In genomic region chr12:120301962-120302815, GRCh38 we compare ENCODE assay signal across 8 cellular contexts. TPM values are rescaled to one million over a fixed set of nuclear protein-coding genes. Genes with fewer than 3 reads are reported as not detected.
DNase-seq lines count a peak whose midpoint lies in the region; ATAC-seq and TF ChIP-seq lines count a peak whose summit lies in the region.

A gene with protein sequence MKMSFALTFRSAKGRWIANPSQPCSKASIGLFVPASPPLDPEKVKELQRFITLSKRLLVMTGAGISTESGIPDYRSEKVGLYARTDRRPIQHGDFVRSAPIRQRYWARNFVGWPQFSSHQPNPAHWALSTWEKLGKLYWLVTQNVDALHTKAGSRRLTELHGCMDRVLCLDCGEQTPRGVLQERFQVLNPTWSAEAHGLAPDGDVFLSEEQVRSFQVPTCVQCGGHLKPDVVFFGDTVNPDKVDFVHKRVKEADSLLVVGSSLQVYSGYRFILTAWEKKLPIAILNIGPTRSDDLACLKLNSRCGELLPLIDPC (plus strand): TSS chr12:120302321. CDS start chr12:120303562, 1,241 bp downstream.

- H3F3A ChIP-seq in SK-N-SH (replicated peaks; ENCODE audit: insufficient read depth) = no peaks in the 10 kb centered on the region

- DNase-seq in GM10248 (ENCODE audit: extremely low spot score) (peak; percentile 93), NCI-H1048 (lab: John Stamatoyannopoulos, UW) (peak; percentile 80), SK-N-SH (peak; percentile 91), Right ventricle myocardium superior (peak; percentile 91), transverse colon (peak; percentile 91)
- DNase-seq in activated naive CD8-positive, alpha-beta T cell treated with anti-CD3 and anti-CD28 coated beads, Interleukin-2, amount 10 ng/mL, durations not matched to agents 7 days and 5 days = peak; percentile 76

- in situ Hi-C loops in transverse colon (cut with MboI; ENCODE audit: low pct_ligation_motif_present in 1 of 4, low pct_unique_long_range_greater_than_20kb in 1 of 4, low sequenced_read_pairs in 3 of 4) = no loop called here

- peaks cover 4% of the 10 kb centered on the region for H3K4me1 Mint-ChIP-seq in activated naive CD8-positive, alpha-beta T cell treated with anti-CD3 and anti-CD28 coated beads, Interleukin-2, amount 10 ng/mL, durations not matched to agents 7 days and 5 days

- H4K20me1 ChIP-seq in SK-N-SH (ENCODE audit: insufficient read depth) = no peaks in the 10 kb centered on the region

- no peaks in the 10 kb centered on the region for H3K27me3 Mint-ChIP-seq in activated naive CD8-positive, alpha-beta T cell treated with anti-CD3 and anti-CD28 coated beads, Interleukin-2, amount 10 ng/mL, durations not matched to agents 7 days and 5 days

- H3K9ac ChIP-seq in SK-N-SH (peak within 1 kb of the TSS; percentile 81), parathyroid adenoma (peak within 1 kb of the TSS; percentile 64)

- POLR2A ChIA-PET in GM10248 (lab: Yijun Ruan, JAX) (interaction anchor here (0.5 to 2.9 kb wide), 3 partner anchors 10 to 101 kb away, joined by 3 to 81 read pairs (median 7); partner anchors contain the start of genes RNU4-1, RNU4-2 and RPLP0), SK-N-SH (lab: Yijun Ruan, JAX) (interaction anchor here (0.6 to 2.1 kb wide), 6 partner anchors 10 to 254 kb away, joined by 3 to 86 read pairs (median 5); partner anchors contain the start of genes RNU4-1, RNU4-2 and RPLP0)
- POLR2A ChIA-PET in activated naive CD8-positive, alpha-beta T cell treated with anti-CD3 and anti-CD28 coated beads, Interleukin-2, amount 10 ng/mL, durations not matched to agents 7 days and 5 days (lab: Charles Lee) = interaction anchor here (0.7 to 3.4 kb wide), 10 partner anchors 10 to 412 kb away, joined by 3 to 136 read pairs (median 4); partner anchors contain the start of genes RNU4-1, RNU4-2, RPLP0 and SRSF9

- 4% methylated on average over 30 of the region's 31 CpGs for WGBS in SK-N-SH (ENCODE audit: low lambda C conversion rate)
- 7 to 14% methylated on average over 23 to 31 of the region's 31 CpGs for WGBS in transverse colon (ENCODE audit: low coverage in 1 of 2), 2 donors

- H3K9me3 ChIP-seq in SK-N-SH = no peaks in the 10 kb centered on the region
- H3K9me3 ChIP-seq in parathyroid adenoma (ENCODE audit: control insufficient read depth, low read length) = no peaks in the 10 kb centered on the region
- no peaks in the 10 kb centered on the region for H3K9me3 ChIP-seq in transverse colon

- H3K27me3 ChIP-seq in SK-N-SH (ENCODE audit: insufficient read depth) = no peaks in the 10 kb centered on the region
- H3K27me3 ChIP-seq in parathyroid adenoma (ENCODE audit: control insufficient read depth, insufficient read depth, low read length) = no peaks in the 10 kb centered on the region
- no peaks in the 10 kb centered on the region for H3K27me3 ChIP-seq in transverse colon

- H2AFZ ChIP-seq in SK-N-SH (ENCODE audit: low read depth) = peak within 1 kb of the TSS; percentile 95
- H2AFZ ChIP-seq in parathyroid adenoma = peak within 1 kb of the TSS; percentile 97

- H3K36me3 ChIP-seq in SK-N-SH (replicated peaks in 1 of 2; ENCODE audit: control insufficient read depth in 1 of 2, insufficient read depth in 2 of 2, low read length in 1 of 2) (no peaks in the 10 kb centered on the region), parathyroid adenoma (ENCODE audit: control insufficient read depth, insufficient read depth, low read length) (no peaks in the 10 kb centered on the region), transverse colon (no peaks in the 10 kb centered on the region)

- H3K36me3 Mint-ChIP-seq in activated naive CD8-positive, alpha-beta T cell treated with anti-CD3 and anti-CD28 coated beads, Interleukin-2, amount 10 ng/mL, durations not matched to agents 7 days and 5 days = no peaks in the 10 kb centered on the region

- peak in 1 of 2 experiments; percentile 32; a peak in 1 of 4 replicates for TF ChIP-seq EP300 in SK-N-SH (IDR thresholded peaks at IDR 0.05; ENCODE audit: borderline replicate concordance in 1 of 2, low read depth in 1 of 2, low read length in 1 of 2)
- TF ChIP-seq EP300 in transverse colon (IDR thresholded peaks at IDR 0.05; ENCODE audit: low read depth) = no peak

- ATAC-seq in HG02588 (IDR thresholded peaks at IDR 0.05; ENCODE audit: unreplicated experiment) = peak; percentile 96
- ATAC-seq in activated naive CD8-positive, alpha-beta T cell treated with anti-CD3 and anti-CD28 coated beads, Interleukin-2, amount 10 ng/mL, durations not matched to agents 7 days and 5 days (ENCODE audit: low read depth) = peak; percentile 99
- ATAC-seq in Right ventricle myocardium superior (ENCODE audit: poor library complexity) = peak; percentile 97

- H3K4me1 ChIP-seq in SK-N-SH (ENCODE audit: control insufficient read depth in 1 of 2, insufficient read depth in 2 of 2, low read depth in 1 of 2, low read length in 1 of 2) = no peaks in the 10 kb centered on the region
- H3K4me1 ChIP-seq in parathyroid adenoma = no peaks in the 10 kb centered on the region
- peaks cover 4 to 6% (median 5%) of the 10 kb centered on the region in 4 donors for H3K4me1 ChIP-seq in transverse colon

- no peaks in the 10 kb centered on the region for H3K9me2 ChIP-seq in SK-N-SH

- H3K4me3 Mint-ChIP-seq in activated naive CD8-positive, alpha-beta T cell treated with anti-CD3 and anti-CD28 coated beads, Interleukin-2, amount 10 ng/mL, durations not matched to agents 7 days and 5 days = peak within 1 kb of the TSS; percentile 95

- H3K79me2 ChIP-seq in SK-N-SH (ENCODE audit: insufficient read depth) = no peaks in the 10 kb centered on the region
- H3K79me2 ChIP-seq in parathyroid adenoma = no peaks in the 10 kb centered on the region

- no peaks in the 10 kb centered on the region for H3K9me3 Mint-ChIP-seq in activated naive CD8-positive, alpha-beta T cell treated with anti-CD3 and anti-CD28 coated beads, Interleukin-2, amount 10 ng/mL, durations not matched to agents 7 days and 5 days

- TF ChIP-seq POLR2A in transverse colon (IDR thresholded peaks at IDR 0.05) = no peak

- H3K27ac ChIP-seq in SK-N-SH (ENCODE audit: low read depth in 2 of 2, low read length in 1 of 2) (peak within 1 kb of the TSS; percentile 58 to 70), parathyroid adenoma (peak within 1 kb of the TSS; percentile 34), transverse colon (peak within 1 kb of the TSS; percentile 77 to 88 (median 80))

- TF ChIP-seq CTCF in GM10248 (IDR thresholded peaks at IDR 0.05; ENCODE audit: control extremely low read depth, extremely low read depth, low read depth, missing control alignments) = peak; percentile 72
- TF ChIP-seq CTCF in SK-N-SH (IDR thresholded peaks at IDR 0.05) = peak; percentile 92
- TF ChIP-seq CTCF in parathyroid adenoma (IDR thresholded peaks at IDR 0.05) = peak; percentile 93
- peak; percentile 69 to 83 (median 72) for TF ChIP-seq CTCF in transverse colon (IDR thresholded peaks at IDR 0.05)

- H3K4me3 ChIP-seq in SK-N-SH (ENCODE audit: low read depth in 2 of 2, low read length in 1 of 2) (peak within 1 kb of the TSS; percentile 54 to 85), parathyroid adenoma (ENCODE audit: low read depth, low read length) (peak within 1 kb of the TSS; percentile 70), transverse colon (peak within 1 kb of the TSS; percentile 53 to 74 (median 58))

- H3K4me2 ChIP-seq in SK-N-SH = peak within 1 kb of the TSS; percentile 72
- peak within 1 kb of the TSS; percentile 77 for H3K4me2 ChIP-seq in parathyroid adenoma (ENCODE audit: low read length)

- intact Hi-C loops in Right ventricle myocardium superior (cut with DNase I) (no loop called here), transverse colon (cut with DNase I; ENCODE audit: low total_unique reads) (no loop called here)

- CTCF ChIA-PET in GM10248 (lab: Yijun Ruan, JAX) = interaction anchor here (0.7 to 6.8 kb wide), 25 partner anchors 10 to 347 kb away, joined by 3 to 69 read pairs (median 4); partner anchors contain the start of genes PLA2G1B, PXN, RNU4-1 and RNU4-2
- CTCF ChIA-PET in SK-N-SH (lab: Yijun Ruan, JAX) = interaction anchor here (0.6 to 4.4 kb wide), 41 partner anchors 8 to 395 kb away, joined by 3 to 57 read pairs (median 4); partner anchors contain the start of genes PLA2G1B, RNU4-1, RNU4-2 and RPLP0

- peak within 1 kb of the TSS; percentile 92 for H3K27ac Mint-ChIP-seq in activated naive CD8-positive, alpha-beta T cell treated with anti-CD3 and anti-CD28 coated beads, Interleukin-2, amount 10 ng/mL, durations not matched to agents 7 days and 5 days

- peak; percentile 36; the same call in 1 of the 2 replicates for TF ChIP-seq RAD21 in SK-N-SH (IDR thresholded peaks at IDR 0.05; ENCODE audit: low read length)

TF ChIP-seq in SK-N-SH, 30 proteins besides CTCF, POLR2A, EP300 and RAD21 (continues in another document):
- no peak for TF ChIP-seq NFIC (IDR thresholded peaks at IDR 0.05; ENCODE audit: borderline replicate concordance)
- no peak for TF ChIP-seq CHD2 (IDR thresholded peaks at IDR 0.05; ENCODE audit: low read length, partially characterized antibody)
- TF ChIP-seq POLR2AphosphoS5 (IDR thresholded peaks at IDR 0.05; ENCODE audit: low read depth, low read length) = peak; percentile 53; the same call in 1 of the 2 replicates
- TF ChIP-seq TCF12 (IDR thresholded peaks at IDR 0.05) = peak; percentile 71
- TF ChIP-seq MAX (IDR thresholded peaks at IDR 0.05; ENCODE audit: low read depth) = peak; percentile 62; the same call in 1 of the 2 replicates
- TF ChIP-seq FOSL2 (IDR thresholded peaks at IDR 0.05; ENCODE audit: borderline replicate concordance, low read depth) = no peak
- no peak for TF ChIP-seq EZH2phosphoT487 (IDR thresholded peaks at IDR 0.05; ENCODE audit: borderline replicate concordance, low read depth)
- no peak for TF ChIP-seq USF1 (IDR thresholded peaks at IDR 0.05; ENCODE audit: borderline replicate concordance, low read depth)
- TF ChIP-seq GATA2 (CRISPR knock-in tag; IDR thresholded peaks at IDR 0.05) = no peak

RNA-seq across cellular contexts. Expression of the gene that starts here (rescaled TPM):
- polyA plus RNA-seq in SK-N-SH (2012; rRNA removed) = 1.1 and 1.4 TPM in 2 replicates
- 1.4 and 1.6 TPM in 2 replicates for polyA plus RNA-seq in SK-N-SH (2012; cell fraction: cytosol; rRNA removed)
- polyA plus RNA-seq in SK-N-SH (2012; cell fraction: nucleus; rRNA removed) = 1.4 and 1.5 TPM in 2 replicates
- 1 to 10 TPM; 1.7 to 2.6 TPM for total RNA-seq in activated naive CD8-positive, alpha-beta T cell treated with anti-CD3 and anti-CD28 coated beads, Interleukin-2, amount 10 ng/mL, durations not matched to agents 7 days and 5 days
- total RNA-seq in Right ventricle myocardium superior (8.6 TPM), transverse colon (1 to 10 TPM in 1 of 4 donors, under 1 TPM in 1, not detected in 2; 0.95 to 1.9 TPM)

Comparison
In these comparisons a context has a peak if more than half of its experiments do, and no peak if none do; other contexts are left out.
1. Peak in every context shown above with its lines: DNase-seq, ATAC-seq, H3K4me3 ChIP-seq and H3K27ac ChIP-seq.